In the genomic region with DNA sequence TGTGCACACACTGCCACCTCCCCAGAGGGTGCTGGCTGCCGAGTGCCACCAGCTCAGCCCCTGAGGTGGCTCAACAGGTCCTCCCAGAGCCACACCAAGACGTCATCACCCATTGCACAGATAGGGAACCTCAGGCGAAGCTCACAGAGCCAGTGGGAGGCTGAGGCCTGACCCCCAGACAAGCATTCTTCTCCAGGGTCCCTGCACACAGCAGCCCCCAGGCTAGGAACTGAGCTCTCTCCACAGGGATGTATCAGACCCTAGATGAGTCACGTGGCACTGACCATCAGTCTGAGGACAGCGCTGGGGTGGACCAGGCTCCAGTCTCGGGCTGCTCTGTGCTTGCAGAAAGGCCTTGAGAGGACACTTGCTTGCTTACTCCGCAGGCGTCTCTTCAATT, we compare ENCODE assay signal across 8 cellular contexts. TPM values are rescaled to one million over a fixed set of nuclear protein-coding genes. Genes with fewer than 3 reads are reported as not detected.
DNase-seq lines count a peak whose midpoint lies in the region; FAIRE-seq and TF ChIP-seq lines count a peak whose summit lies in the region.
"Not testable (repeated sequence)": the region's sequence is repeated elsewhere in the genome, so short reads cannot be mapped to it uniquely, and the experiment has no call there.

No MANE protein-coding gene starts in this region.

- H2AK5ac ChIP-seq in neuronal stem cell (ENCODE audit: low read depth, low read length): peak overlapping the region; percentile 32

- not testable (repeated sequence) for H2BK120ac ChIP-seq in neuronal stem cell (ENCODE audit: low read depth, low read length)

- peak overlapping the region in 9 of 11 experiments; percentile 9 to 100 (median 93); a peak in 14 of 22 replicates for H3K4me2 ChIP-seq in BLaER1 treated with 17β-estradiol and CSF1 and Interleukin-3, amounts not matched to agents 10 nM and 100 nM
- not testable (repeated sequence) for H3K4me2 ChIP-seq in neuronal stem cell (ENCODE audit: insufficient read depth, low read length, poor library complexity, severe bottlenecking)

- peaks cover 0 to 31% (median 17%) of the 10 kb centered on the region in 11 experiments; a peak in 14 of 22 replicates for H4K20me1 ChIP-seq in BLaER1 treated with 17β-estradiol and CSF1 and Interleukin-3, amounts not matched to agents 10 nM and 100 nM

- H3K36me3 Mint-ChIP-seq in activated naive CD4-positive, alpha-beta T cell treated with anti-CD3 and anti-CD28 coated beads, Interleukin-2, amount 50 U/mL, for 24 hours; brain; nephron (ENCODE audit: low read depth): not testable (repeated sequence)

- H3K36me3 ChIP-seq in BLaER1 treated with 17β-estradiol and CSF1 and Interleukin-3, amounts not matched to agents 10 nM and 100 nM; WERI-Rb-1; neuronal stem cell (replicated peaks in 1 of 2; ENCODE audit: control insufficient read depth in 2 of 2, insufficient read depth in 2 of 2, low read length in 2 of 2): not testable (repeated sequence)

- DNase-seq in G401 (ENCODE audit: low spot score): peak; percentile 13
- not testable (repeated sequence) for DNase-seq in WERI-Rb-1; neuronal stem cell (ENCODE audit: low spot score); urothelium cell line (ENCODE audit: low spot score)

- not testable (repeated sequence) for H2BK5ac ChIP-seq in neuronal stem cell (ENCODE audit: low read length)

- H3K9me3 Mint-ChIP-seq in activated naive CD4-positive, alpha-beta T cell treated with anti-CD3 and anti-CD28 coated beads, Interleukin-2, amount 50 U/mL, for 24 hours; brain; nephron: not testable (repeated sequence)

- H3K9me3 ChIP-seq in BLaER1 treated with 17β-estradiol and CSF1 and Interleukin-3, amounts not matched to agents 10 nM and 100 nM (replicated peaks in 1 of 11); WERI-Rb-1 (ENCODE audit: severe bottlenecking); neuronal stem cell (replicated peaks in 1 of 2; ENCODE audit: control insufficient read depth in 2 of 2, insufficient read depth in 1 of 2, low read depth in 1 of 2, low read length in 2 of 2): not testable (repeated sequence)

- not testable (repeated sequence) for H3K4me3 Mint-ChIP-seq in activated naive CD4-positive, alpha-beta T cell treated with anti-CD3 and anti-CD28 coated beads, Interleukin-2, amount 50 U/mL, for 24 hours
- peak overlapping the region in 3 of 5 experiments; percentile 14 to 62 (median 47) for H3K4me3 Mint-ChIP-seq in brain
- peak overlapping the region; percentile 38 to 41 (median 41) for H3K4me3 Mint-ChIP-seq in nephron

- peak overlapping the region; percentile 19 for H3K18ac ChIP-seq in neuronal stem cell (ENCODE audit: low read length)

- not testable (repeated sequence) for TF ChIP-seq CTCF in WERI-Rb-1 (IDR thresholded peaks at IDR 0.05; ENCODE audit: low read depth, low read length); brain (conservative IDR thresholded peaks at IDR 0.05); nephron (IDR thresholded peaks at IDR 0.05; ENCODE audit: unreplicated experiment in 3 of 3)

- H2BK12ac ChIP-seq in neuronal stem cell (ENCODE audit: low read length): peak overlapping the region; percentile 94

- H3K79me1 ChIP-seq in neuronal stem cell (ENCODE audit: low read depth, low read length): peaks cover 10% of the 10 kb centered on the region

- peak; percentile 30 for FAIRE-seq in urothelium cell line (lab: Jason Lieb, UNC)

- H3K23ac ChIP-seq in neuronal stem cell (ENCODE audit: low read depth, low read length, poor library complexity): peak overlapping the region; percentile 65

- not testable (repeated sequence) for H4K91ac ChIP-seq in neuronal stem cell (ENCODE audit: low read depth, low read length, poor library complexity)

- not testable (repeated sequence) for H4K8ac ChIP-seq in neuronal stem cell (ENCODE audit: low read depth, low read length)

- peak overlapping the region; percentile 71 for H2BK15ac ChIP-seq in neuronal stem cell (ENCODE audit: low read length)

- H3K27ac ChIP-seq in BLaER1 treated with 17β-estradiol and CSF1 and Interleukin-3, amounts not matched to agents 10 nM and 100 nM; neuronal stem cell (replicated peaks; ENCODE audit: low read length): not testable (repeated sequence)
- peak overlapping the region; percentile 89; the same call in 1 of the 2 replicates for H3K27ac ChIP-seq in WERI-Rb-1

- H3K4me1 Mint-ChIP-seq in activated naive CD4-positive, alpha-beta T cell treated with anti-CD3 and anti-CD28 coated beads, Interleukin-2, amount 50 U/mL, for 24 hours; nephron: not testable (repeated sequence)
- peaks cover 58% of the 10 kb centered on the region for H3K4me1 Mint-ChIP-seq in brain

- no CpG with 5 or more reads among the region's 8 CpGs for WGBS in neuronal stem cell (ENCODE audit: extremely low coverage in 2 of 2, insufficient read length in 2 of 2, insufficient replicate concordance in 1 of 2), 2 donors

- H3K27me3 Mint-ChIP-seq in activated naive CD4-positive, alpha-beta T cell treated with anti-CD3 and anti-CD28 coated beads, Interleukin-2, amount 50 U/mL, for 24 hours; brain; nephron (ENCODE audit: low read depth): not testable (repeated sequence)

- not testable (repeated sequence) for H3K27me3 ChIP-seq in BLaER1 treated with 17β-estradiol and CSF1 and Interleukin-3, amounts not matched to agents 10 nM and 100 nM; WERI-Rb-1 (ENCODE audit: insufficient read depth, low read depth, severe bottlenecking); neuronal stem cell (ENCODE audit: control insufficient read depth in 3 of 3, insufficient read depth in 3 of 3, low read depth in 1 of 3, low read length in 3 of 3)

- H3K4me3 ChIP-seq in BLaER1 treated with 17β-estradiol and CSF1 and Interleukin-3, amounts not matched to agents 10 nM and 100 nM; WERI-Rb-1 (ENCODE audit: low read depth, low read length); neuronal stem cell (ENCODE audit: low read length in 2 of 2): not testable (repeated sequence)

- H2AFZ ChIP-seq in neuronal stem cell (ENCODE audit: low read length): not testable (repeated sequence)

- H3K4ac ChIP-seq in neuronal stem cell (ENCODE audit: low read length): not testable (repeated sequence)

- peaks cover 54 to 92% (median 88%) of the 10 kb centered on the region in 10 experiments for H3K4me1 ChIP-seq in BLaER1 treated with 17β-estradiol and CSF1 and Interleukin-3, amounts not matched to agents 10 nM and 100 nM
- peaks cover 27 to 32% of the 10 kb centered on the region in 2 donors for H3K4me1 ChIP-seq in neuronal stem cell (ENCODE audit: control insufficient read depth in 2 of 2, insufficient read depth in 1 of 2, low read depth in 1 of 2, low read length in 2 of 2)

- not testable (repeated sequence) for H3K14ac ChIP-seq in neuronal stem cell (ENCODE audit: low read length)

- H3K9ac ChIP-seq in BLaER1 treated with 17β-estradiol and CSF1 and Interleukin-3, amounts not matched to agents 10 nM and 100 nM: peak overlapping the region in 2 of 11 experiments; percentile 12 to 13; a peak in 2 of 22 replicates
- peak overlapping the region; percentile 12 for H3K9ac ChIP-seq in neuronal stem cell (ENCODE audit: low read depth, low read length, poor library complexity)

- H3K27ac Mint-ChIP-seq in activated naive CD4-positive, alpha-beta T cell treated with anti-CD3 and anti-CD28 coated beads, Interleukin-2, amount 50 U/mL, for 24 hours: peak overlapping the region; percentile 51
- H3K27ac Mint-ChIP-seq in brain: peak overlapping the region in 3 of 5 experiments; percentile 62 to 74 (median 72)
- not testable (repeated sequence) for H3K27ac Mint-ChIP-seq in nephron

- in situ Hi-C loops in G401 (cut with HindIII; ENCODE audit: low sequenced_read_pairs): not testable (repeated sequence)

RNA-seq across cellular contexts. Expression of a gene that starts 1.6 kb away (rescaled TPM):
- 39.2 and 50.4 TPM in 2 replicates for total RNA-seq in G401 (2014; rRNA removed; shearing (Covaris generic))
- polyA plus RNA-seq in brain (ENCODE audit: insufficient read depth, low read depth, low replicate concordance): 21.3 TPM
- 23.2 TPM for polyA plus RNA-seq in neuronal stem cell (2013, experiment 1 of 2)
- polyA plus RNA-seq in neuronal stem cell (2013, experiment 2 of 2): 22.9 TPM

RNA-seq across cellular contexts. Expression of a gene that starts 50.2 kb away (rescaled TPM):
- 54.1 and 59.2 TPM in 2 replicates for total RNA-seq in G401 (2014; rRNA removed; shearing (Covaris generic))
- polyA plus RNA-seq in brain (ENCODE audit: insufficient read depth, low read depth, low replicate concordance): 119 TPM
- polyA plus RNA-seq in neuronal stem cell (2013, experiment 1 of 2): 26.0 TPM
- 25.8 TPM for polyA plus RNA-seq in neuronal stem cell (2013, experiment 2 of 2)
